In the genomic region with DNA sequence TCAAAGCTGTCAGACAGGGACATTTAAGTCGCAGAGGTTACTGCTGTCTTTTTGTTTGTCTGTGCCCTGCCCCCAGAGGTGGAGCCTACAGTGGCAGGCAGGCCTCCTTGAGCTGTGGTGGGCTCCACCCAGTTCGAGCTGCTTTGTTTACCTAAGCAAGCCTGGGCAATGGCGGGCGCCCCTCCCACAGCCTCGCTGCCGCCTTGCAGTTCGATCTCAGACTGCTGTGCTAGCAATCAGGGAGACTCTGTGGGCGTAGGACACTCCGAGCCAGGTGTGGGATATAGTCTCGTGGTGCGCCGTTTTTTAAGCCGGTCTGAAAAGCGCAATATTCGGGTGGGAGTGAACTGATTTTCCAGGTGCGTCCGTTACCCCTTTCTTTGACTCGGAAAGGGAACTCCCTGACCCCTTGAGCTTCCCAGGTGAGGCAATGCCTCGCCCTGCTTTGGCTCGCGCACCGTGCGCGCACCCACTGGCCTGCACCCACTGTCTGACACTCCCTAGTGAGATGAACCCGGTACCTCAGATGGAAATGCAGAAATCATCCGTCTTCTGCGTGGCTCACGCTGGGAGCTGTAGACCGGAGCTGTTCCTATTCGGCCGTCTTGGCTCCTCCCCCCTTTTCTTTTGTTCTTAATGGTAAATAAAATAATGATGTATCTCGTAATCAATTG, we compare ENCODE assay signal across 2 cellular contexts. TPM values are rescaled to one million over a fixed set of nuclear protein-coding genes. Genes with fewer than 3 reads are reported as not detected.
"Had no signal": no experiment of that assay in that cellular context is flagged by ENCODE, and none has a peak within 500 bp of the region (broad histone marks: within the 10 kb centered on the region; RNA-seq: fewer than 3 reads in every experiment).

No MANE protein-coding gene starts in this region.

RNA-seq across cellular contexts. Expression of a gene that starts 25.1 kb away (rescaled TPM):
- total RNA-seq: epithelial cell of proximal tubule, osteoblast had no signal
